Comparison of ENCODE assay signal across 9 cellular contexts in genomic region chr7:112937651-112938390, GRCh38.
A peak's percentile ranks its signal among the peaks of the same experiment; 100 is the strongest.
DNase-seq lines count a peak whose midpoint lies in the region; TF ChIP-seq lines count a peak whose summit lies in the region.
"Had no signal": no experiment of that assay in that cellular context is flagged by ENCODE, and none has a peak within 500 bp of the region (broad histone marks: within the 10 kb centered on the region; RNA-seq: fewer than 3 reads in every experiment).

No MANE protein-coding gene starts in this region.

- no peak overlapping the region for H2AFZ ChIP-seq in osteoblast (ENCODE audit: low read length)

- 97% methylated on average over 3 of the region's 3 CpGs for WGBS in ectodermal cell, 2 experiments

- H3K4me1 ChIP-seq in ectodermal cell (ENCODE audit: control insufficient read depth, insufficient read depth, low read length): peaks cover 10% of the 10 kb centered on the region
- H3K4me1 ChIP-seq in osteoblast (ENCODE audit: insufficient read depth, low read length): peaks cover 21% of the 10 kb centered on the region

- H3K36me3 ChIP-seq in ectodermal cell (ENCODE audit: control insufficient read depth, insufficient read depth, low read length): no peaks in the 10 kb centered on the region
- peaks cover 10% of the 10 kb centered on the region for H3K36me3 ChIP-seq in osteoblast (ENCODE audit: insufficient read depth, low read length)

- H3K27me3 ChIP-seq in ectodermal cell (ENCODE audit: control insufficient read depth, insufficient read depth, low read length, poor library complexity, severe bottlenecking): no peaks in the 10 kb centered on the region
- no peaks in the 10 kb centered on the region for H3K27me3 ChIP-seq in osteoblast (ENCODE audit: insufficient read depth, low read length)

- H3K27ac ChIP-seq in ectodermal cell (ENCODE audit: insufficient read depth, low read depth, low read length, poor library complexity, severe bottlenecking) (no peak overlapping the region), osteoblast (ENCODE audit: low read depth, low read length) (peak overlapping the region; percentile 73)

- peak overlapping the region; percentile 93 for H3K4me2 ChIP-seq in osteoblast (ENCODE audit: insufficient read depth, low read length)

- H3K9me3 ChIP-seq in ectodermal cell (ENCODE audit: control insufficient read depth, low read length) (no peaks in the 10 kb centered on the region), osteoblast (ENCODE audit: low read depth, low read length) (no peaks in the 10 kb centered on the region)

- H4K20me1 ChIP-seq in osteoblast (ENCODE audit: insufficient read depth, low read length): peaks cover 5% of the 10 kb centered on the region

- no peak for TF ChIP-seq CTCF in osteoblast (IDR thresholded peaks at IDR 0.05; ENCODE audit: extremely low read depth, low read depth, low read length)

- DNase-seq in GM03348 (ENCODE audit: low spot score): peak; percentile 25
- DNase-seq in NCI-H526 treated with DMSO at 0.1 percent for 48 hours (lab: John Stamatoyannopoulos, UW): peak; percentile 51
- no peak for DNase-seq in osteoblast (ENCODE audit: insufficient read length, low spot score, missing footprints)
- no peak for DNase-seq in NCI-H2196 (lab: John Stamatoyannopoulos, UW; ENCODE audit: unreplicated experiment)
- DNase-seq in stimulated activated CD4-positive, alpha-beta T cell treated with anti-CD3 and anti-CD28 coated beads, Interleukin-4, amount 100 ng/mL, for 24 hours: no peak
- no peak for DNase-seq in DMS 273 (lab: John Stamatoyannopoulos, UW; ENCODE audit: unreplicated experiment)
- DNase-seq in GM19240 (ENCODE audit: insufficient read length, low spot score): no peak
- DNase-seq: activated T-cell treated with anti-CD3 and anti-CD28 coated beads, Interleukin-2, amount 50 U/mL, for 72 hours had no signal

- peaks cover 67% of the 10 kb centered on the region for H3K79me2 ChIP-seq in osteoblast (ENCODE audit: insufficient read depth, low read length)

- peak overlapping the region; percentile 88 for H3K4me3 ChIP-seq in ectodermal cell (ENCODE audit: insufficient read depth, low read depth, low read length)
- H3K4me3 ChIP-seq in osteoblast (ENCODE audit: insufficient read depth, low read length): peak overlapping the region; percentile 94

Comparison
In these comparisons a context has a peak if more than half of its experiments do, and no peak if none do; other contexts are left out.
1. DNase-seq: peak in GM03348 (single experiment) and NCI-H526 treated with DMSO at 0.1 percent for 48 hours (single experiment); none in osteoblast (single experiment), NCI-H2196 (single experiment), stimulated activated CD4-positive, alpha-beta T cell treated with anti-CD3 and anti-CD28 coated beads, Interleukin-4, amount 100 ng/mL, for 24 hours (single experiment), DMS 273 (single experiment) and GM19240 (single experiment).